In genomic region chr2:11454824-11455223, GRCh38 we compare ENCODE assay signal across 25 cellular contexts.
"Had no signal": no experiment of that assay in that cellular context is flagged by ENCODE, and none has a peak within 500 bp of the region (broad histone marks: within the 10 kb centered on the region; RNA-seq: fewer than 3 reads in every experiment).

No MANE protein-coding gene starts in this region.

- H3K4me3 Mint-ChIP-seq: immature natural killer cell; mesothelial cell of epicardium; naive B cell; natural killer cell; stimulated activated effector memory CD8-positive, alpha-beta T cell treated with anti-CD3 and anti-CD28 coated beads, Interleukin-12 subunit alpha, Interleukin-12 subunit beta, amount 100 ng/mL, for 72 hours; stimulated activated naive CD8-positive, alpha-beta T cell treated with anti-CD3 and anti-CD28 coated beads, Interleukin-15, Interleukin-2, amounts not matched to agents 100 ng/mL and 50 ng/mL, for 24 hours had no signal

- H3K9me3 Mint-ChIP-seq: immature natural killer cell; mesothelial cell of epicardium; naive B cell; natural killer cell; stimulated activated effector memory CD8-positive, alpha-beta T cell treated with anti-CD3 and anti-CD28 coated beads, Interleukin-12 subunit alpha, Interleukin-12 subunit beta, amount 100 ng/mL, for 72 hours; stimulated activated naive CD8-positive, alpha-beta T cell treated with anti-CD3 and anti-CD28 coated beads, Interleukin-15, Interleukin-2, amounts not matched to agents 100 ng/mL and 50 ng/mL, for 24 hours had no signal

- ATAC-seq: natural killer cell; pancreas; right cardiac atrium; stimulated activated effector memory CD8-positive, alpha-beta T cell treated with anti-CD3 and anti-CD28 coated beads, Interleukin-12 subunit alpha, Interleukin-12 subunit beta, amount 100 ng/mL, for 72 hours had no signal

- DNase-seq: hypothalamus; immature natural killer cell; left ventricle myocardium inferior; mesendoderm; naive B cell; natural killer cell; nucleus accumbens; pancreas; posterior cingulate gyrus; retina; right cardiac atrium; sigmoid colon; small intestine; spleen; stimulated activated CD4-positive, alpha-beta T cell treated with anti-CD3 and anti-CD28 coated beads, Interleukin-4, amount 100 ng/mL, for 24 hours; stimulated activated naive CD4-positive, alpha-beta T cell; tibial artery; trophoblast cell; uterus had no signal

- H3K27me3 Mint-ChIP-seq: naive B cell; stimulated activated naive CD8-positive, alpha-beta T cell treated with anti-CD3 and anti-CD28 coated beads, Interleukin-15, Interleukin-2, amounts not matched to agents 100 ng/mL and 50 ng/mL, for 24 hours had no signal

- H3K9me3 ChIP-seq: left ventricle myocardium inferior, pancreas, prostate gland, sigmoid colon, spleen, suprapubic skin, thoracic aorta, tibial artery, uterus had no signal

- H3K27ac Mint-ChIP-seq: immature natural killer cell; stimulated activated naive CD8-positive, alpha-beta T cell treated with anti-CD3 and anti-CD28 coated beads, Interleukin-15, Interleukin-2, amounts not matched to agents 100 ng/mL and 50 ng/mL, for 24 hours had no signal
